1 cellular context compared by ENCODE assay signal in genomic region chr10:72229261-72230251, GRCh38.
TF ChIP-seq lines count a peak whose summit lies in the region.

No MANE protein-coding gene starts in this region.

TF ChIP-seq in GM23338, 12 proteins besides CTCF, POLR2A, EP300 and RAD21 (continued from another document):
- TF ChIP-seq ZNF462 (CRISPR knock-in tag; IDR thresholded peaks at IDR 0.05) (no peak), ZNF331 (CRISPR knock-in tag; IDR thresholded peaks at IDR 0.05; ENCODE audit: low read depth) (no peak)
